In the genomic region with DNA sequence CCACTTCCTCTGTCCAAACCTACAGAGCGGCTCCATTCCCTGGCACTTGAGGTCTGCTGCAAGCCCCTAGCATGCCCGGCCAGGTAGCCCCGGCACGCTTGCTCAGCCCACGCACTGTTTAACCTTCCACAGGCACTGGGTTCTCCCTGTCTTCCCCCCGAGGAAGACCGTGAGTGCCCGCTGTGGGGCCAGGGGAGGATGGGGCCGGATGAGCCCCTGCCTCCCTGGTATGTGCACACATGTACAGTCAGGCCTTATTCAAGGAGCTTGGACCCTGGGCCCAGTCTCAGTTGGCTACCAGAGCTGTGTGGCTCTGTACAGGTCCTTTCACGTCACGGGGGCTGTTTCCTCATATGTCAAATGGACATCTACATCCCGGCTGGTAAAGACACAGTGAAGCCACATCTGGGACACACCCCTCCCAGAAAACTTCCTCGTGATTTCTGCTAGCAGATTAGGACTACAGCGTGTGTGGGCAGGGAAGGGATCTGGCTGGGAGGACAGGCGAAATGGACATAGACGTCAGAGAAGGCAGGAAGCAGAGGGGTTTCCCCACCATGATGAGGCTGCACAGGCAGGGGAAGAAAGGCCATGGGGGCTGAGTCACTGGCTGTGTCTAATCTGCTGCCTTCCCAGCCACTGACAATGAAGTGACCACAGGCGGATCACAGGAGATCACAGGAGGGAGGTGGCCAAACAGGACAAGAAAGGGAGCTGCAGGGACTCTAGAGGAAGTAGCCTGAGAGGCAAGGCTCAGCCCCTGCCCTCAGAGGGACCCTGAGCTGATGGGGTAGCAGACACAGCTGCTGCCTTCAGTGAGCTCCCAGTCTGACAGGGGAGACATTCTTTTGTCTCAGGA, we compare ENCODE assay signal across 1 cellular context.
TF ChIP-seq lines count a peak whose summit lies in the region.

No MANE protein-coding gene starts in this region.

TF ChIP-seq in K562, 482 proteins besides CTCF, POLR2A, EP300 and RAD21 (continued from another document and continues in another):
- peak; percentile 34; the same call in 1 of the 2 replicates for TF ChIP-seq ZBTB40 (IDR thresholded peaks at IDR 0.05)
- no peak for TF ChIP-seq ZBTB40 (CRISPR knock-in tag; IDR thresholded peaks at IDR 0.05)
- TF ChIP-seq ZNF436 (CRISPR knock-in tag; IDR thresholded peaks at IDR 0.05), result no peak
- no peak for TF ChIP-seq ARID2 (IDR thresholded peaks at IDR 0.05)
- no peak for TF ChIP-seq RBM34 (IDR thresholded peaks at IDR 0.05; ENCODE audit: borderline replicate concordance, insufficient read depth, low read length)
- TF ChIP-seq XRCC4 (IDR thresholded peaks at IDR 0.05; ENCODE audit: extremely low read depth, insufficient read depth, insufficient read length), result no peak
- TF ChIP-seq CHD7 (IDR thresholded peaks at IDR 0.05; ENCODE audit: low read depth, low read length), result no peak
- TF ChIP-seq ZNF57 (CRISPR knock-in tag; IDR thresholded peaks at IDR 0.05), result no peak
- no peak for TF ChIP-seq RBM17 (IDR thresholded peaks at IDR 0.05; ENCODE audit: borderline replicate concordance, low read depth, low read length)
- TF ChIP-seq HNRNPUL1 (IDR thresholded peaks at IDR 0.05; ENCODE audit: low read length), result no peak
- peak; percentile 69 for TF ChIP-seq CBFA2T2 (conservative IDR thresholded peaks at IDR 0.05)
- TF ChIP-seq, protein P1, sequence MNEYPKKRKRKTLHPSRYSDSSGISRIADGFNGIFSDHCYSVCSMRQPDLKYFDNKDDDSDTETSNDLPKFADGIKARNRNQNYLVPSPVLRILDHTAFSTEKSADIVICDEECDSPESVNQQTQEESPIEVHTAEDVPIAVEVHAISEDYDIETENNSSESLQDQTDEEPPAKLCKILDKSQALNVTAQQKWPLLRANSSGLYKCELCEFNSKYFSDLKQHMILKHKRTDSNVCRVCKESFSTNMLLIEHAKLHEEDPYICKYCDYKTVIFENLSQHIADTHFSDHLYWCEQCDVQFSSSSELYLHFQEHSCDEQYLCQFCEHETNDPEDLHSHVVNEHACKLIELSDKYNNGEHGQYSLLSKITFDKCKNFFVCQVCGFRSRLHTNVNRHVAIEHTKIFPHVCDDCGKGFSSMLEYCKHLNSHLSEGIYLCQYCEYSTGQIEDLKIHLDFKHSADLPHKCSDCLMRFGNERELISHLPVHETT (CRISPR knock-in tag; conservative IDR thresholded peaks at IDR 0.05 in 1 of 2, IDR thresholded peaks at IDR 0.05 in 1 of 2), result peak in 1 of 2 experiments; percentile 63; a peak in 1 of 4 replicates
- no peak for TF ChIP-seq GTF2B (IDR thresholded peaks at IDR 0.05; ENCODE audit: extremely low read depth, insufficient read length)
- 0 out of 2 replicates have a peak, but pooled peaks have one; percentile 59 for TF ChIP-seq ZNF609 (CRISPR knock-in tag; IDR thresholded peaks at IDR 0.05; ENCODE audit: borderline replicate concordance)
- TF ChIP-seq RBM15 (IDR thresholded peaks at IDR 0.05; ENCODE audit: insufficient read depth, low read length), result no peak
